ENCODE assay signal across 1 cellular context in genomic region chr4:26858947-26859401, GRCh38.
A peak's percentile ranks its signal among the peaks of the same experiment; 100 is the strongest.
TF ChIP-seq lines count a peak whose summit lies in the region.

No MANE protein-coding gene starts in this region.

TF ChIP-seq in K562, 482 proteins besides CTCF, POLR2A, EP300 and RAD21 (continued from another document):
- TF ChIP-seq TEAD4 (IDR thresholded peaks at IDR 0.05; ENCODE audit: low read length): 0 out of 2 replicates have a peak, but pooled peaks have one; percentile 5
- TF ChIP-seq TEAD4 (CRISPR knock-in tag; IDR thresholded peaks at IDR 0.05; ENCODE audit: borderline replicate concordance): no peak
- TF ChIP-seq, protein P1, sequence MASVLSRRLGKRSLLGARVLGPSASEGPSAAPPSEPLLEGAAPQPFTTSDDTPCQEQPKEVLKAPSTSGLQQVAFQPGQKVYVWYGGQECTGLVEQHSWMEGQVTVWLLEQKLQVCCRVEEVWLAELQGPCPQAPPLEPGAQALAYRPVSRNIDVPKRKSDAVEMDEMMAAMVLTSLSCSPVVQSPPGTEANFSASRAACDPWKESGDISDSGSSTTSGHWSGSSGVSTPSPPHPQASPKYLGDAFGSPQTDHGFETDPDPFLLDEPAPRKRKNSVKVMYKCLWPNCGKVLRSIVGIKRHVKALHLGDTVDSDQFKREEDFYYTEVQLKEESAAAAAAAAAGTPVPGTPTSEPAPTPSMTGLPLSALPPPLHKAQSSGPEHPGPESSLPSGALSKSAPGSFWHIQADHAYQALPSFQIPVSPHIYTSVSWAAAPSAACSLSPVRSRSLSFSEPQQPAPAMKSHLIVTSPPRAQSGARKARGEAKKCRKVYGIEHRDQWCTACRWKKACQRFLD (CRISPR knock-in tag; IDR thresholded peaks at IDR 0.05): 0 out of 2 replicates have a peak, but pooled peaks have one; percentile 14
- TF ChIP-seq NFE2 (IDR thresholded peaks at IDR 0.05; ENCODE audit: low read depth): peak; percentile 63
- TF ChIP-seq RBM22 (IDR thresholded peaks at IDR 0.05; ENCODE audit: low read depth, low read length, poor library complexity, severe bottlenecking): no peak
- peak; percentile 54 for TF ChIP-seq CBFA2T3 (IDR thresholded peaks at IDR 0.05)
- 0 out of 2 replicates have a peak, but pooled peaks have one; percentile 20 for TF ChIP-seq L3MBTL2 (IDR thresholded peaks at IDR 0.05)
- peak; percentile 63 for TF ChIP-seq ARID1B (IDR thresholded peaks at IDR 0.05)
- peak in 1 of 2 experiments; percentile 16; a peak in 1 of 4 replicates for TF ChIP-seq FOXK2 (conservative IDR thresholded peaks at IDR 0.05 in 1 of 2, IDR thresholded peaks at IDR 0.05 in 1 of 2; ENCODE audit: low read depth in 2 of 2)
- TF ChIP-seq, protein P2, sequence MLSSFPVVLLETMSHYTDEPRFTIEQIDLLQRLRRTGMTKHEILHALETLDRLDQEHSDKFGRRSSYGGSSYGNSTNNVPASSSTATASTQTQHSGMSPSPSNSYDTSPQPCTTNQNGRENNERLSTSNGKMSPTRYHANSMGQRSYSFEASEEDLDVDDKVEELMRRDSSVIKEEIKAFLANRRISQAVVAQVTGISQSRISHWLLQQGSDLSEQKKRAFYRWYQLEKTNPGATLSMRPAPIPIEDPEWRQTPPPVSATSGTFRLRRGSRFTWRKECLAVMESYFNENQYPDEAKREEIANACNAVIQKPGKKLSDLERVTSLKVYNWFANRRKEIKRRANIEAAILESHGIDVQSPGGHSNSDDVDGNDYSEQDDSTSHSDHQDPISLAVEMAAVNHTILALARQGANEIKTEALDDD (IDR thresholded peaks at IDR 0.05): peak; percentile 56; the same call in 1 of the 2 replicates
- TF ChIP-seq DPF2 (IDR thresholded peaks at IDR 0.05): peak; percentile 69
- no peak for TF ChIP-seq HOXB6 (CRISPR knock-in tag; IDR thresholded peaks at IDR 0.05; ENCODE audit: borderline replicate concordance)
- 0 out of 2 replicates have a peak, but pooled peaks have one; percentile 17 for TF ChIP-seq MAFF (IDR thresholded peaks at IDR 0.05; ENCODE audit: low read length)
- TF ChIP-seq CEBPG (CRISPR knock-in tag; IDR thresholded peaks at IDR 0.05): no peak
- peak; percentile 39 to 52; a peak in 1 of 4 replicates for TF ChIP-seq CEBPG (tag; conservative IDR thresholded peaks at IDR 0.05 in 1 of 2, IDR thresholded peaks at IDR 0.05 in 1 of 2)
- peak; percentile 49 for TF ChIP-seq DACH1 (IDR thresholded peaks at IDR 0.05; ENCODE audit: partially characterized antibody)
- TF ChIP-seq CBFA2T2 (conservative IDR thresholded peaks at IDR 0.05): peak; percentile 21; the same call in 1 of the 2 replicates
- peak; percentile 63 for TF ChIP-seq SMARCA4 (IDR thresholded peaks at IDR 0.05)
- no peak for TF ChIP-seq TBL1XR1 (IDR thresholded peaks at IDR 0.05; ENCODE audit: low read length in 2 of 2)
